ENCODE assay signal across 1 cellular context in genomic region chr3:149374391-149374790, GRCh38.
TF ChIP-seq lines count a peak whose summit lies in the region.

No MANE protein-coding gene starts in this region.

TF ChIP-seq in endothelial cell of umbilical vein, 7 proteins besides CTCF, POLR2A, EP300 and RAD21:
- TF ChIP-seq MYC (IDR thresholded peaks at IDR 0.05; ENCODE audit: low read depth, low read length) (no peak), FOS (IDR thresholded peaks at IDR 0.05; ENCODE audit: borderline replicate concordance, insufficient read depth, low read length) (no peak), JUN (IDR thresholded peaks at IDR 0.05; ENCODE audit: borderline replicate concordance, insufficient read depth, insufficient read length, low read depth) (no peak), EZH2 (IDR thresholded peaks at IDR 0.05; ENCODE audit: borderline replicate concordance, low read depth, low read length, severe bottlenecking) (no peak), GATA2 (IDR thresholded peaks at IDR 0.05; ENCODE audit: insufficient read depth, insufficient read length, low read depth, low read length) (no peak), MAX (IDR thresholded peaks at IDR 0.05; ENCODE audit: insufficient read depth, insufficient read length) (no peak), POLR2AphosphoS5 (IDR thresholded peaks at IDR 0.05; ENCODE audit: insufficient read depth, low read depth, low read length) (no peak)
